21 cellular contexts compared by ENCODE assay signal in genomic region chr17:50989149-50989548, GRCh38.
DNase-seq lines count a peak whose midpoint lies in the region; ATAC-seq, FAIRE-seq and TF ChIP-seq lines count a peak whose summit lies in the region.
"Had no signal": no experiment of that assay in that cellular context is flagged by ENCODE, and none has a peak within 500 bp of the region (broad histone marks: within the 10 kb centered on the region; RNA-seq: fewer than 3 reads in every experiment).

No MANE protein-coding gene starts in this region.

- no peak overlapping the region for H2AFZ ChIP-seq in HepG2 (ENCODE audit: low read length)

- no peak for TF ChIP-seq RAD21 in HepG2 (CRISPR knock-in tag; IDR thresholded peaks at IDR 0.05)

- H3K9me3 ChIP-seq in HepG2 (ENCODE audit: low read length) (no peaks in the 10 kb centered on the region), right lobe of liver (no peaks in the 10 kb centered on the region)
- H3K9me3 ChIP-seq: A549; BLaER1 treated with 17β-estradiol and CSF1 and Interleukin-3, amounts not matched to agents 10 nM and 100 nM; Caco-2 had no signal

- peaks cover 20 to 69% of the 10 kb centered on the region in 2 experiments for H3K36me3 ChIP-seq in HepG2 (replicated peaks in 1 of 2; ENCODE audit: control insufficient read depth in 1 of 2, insufficient read depth in 2 of 2, low read length in 2 of 2)
- H3K36me3 ChIP-seq in right lobe of liver: peaks cover 0 to 86% (median 40%) of the 10 kb centered on the region in 4 donors

- H3K27me3 ChIP-seq in HepG2 (ENCODE audit: control insufficient read depth in 1 of 2, insufficient read depth in 2 of 2, low read length in 2 of 2) (no peaks in the 10 kb centered on the region), right lobe of liver (no peaks in the 10 kb centered on the region), dorsolateral prefrontal cortex (no peaks in the 10 kb centered on the region)
- H3K27me3 ChIP-seq: BLaER1 treated with 17β-estradiol and CSF1 and Interleukin-3, amounts not matched to agents 10 nM and 100 nM had no signal

- no peak for FAIRE-seq in HepG2 (lab: Jason Lieb, UNC)
- FAIRE-seq: D721Med, G401.6, GM12892, GM18507 had no signal

- CTCF ChIA-PET in HepG2 (lab: Yijun Ruan, JAX; ENCODE audit: low intra/inter-chr PET ratio, low total read pairs): no interaction called here

- TF ChIP-seq CTCF in HepG2 (CRISPR knock-in tag; IDR thresholded peaks at IDR 0.05) (no peak), right lobe of liver (IDR thresholded peaks at IDR 0.05) (no peak), dorsolateral prefrontal cortex (IDR thresholded peaks at IDR 0.05 in 54 of 56, conservative IDR thresholded peaks at IDR 0.05 in 2 of 56; ENCODE audit: low read depth in 1 of 56, partially characterized antibody in 56 of 56) (no peak)

- H3K9ac ChIP-seq in HepG2 (ENCODE audit: insufficient read depth, low read depth, low read length): no peak overlapping the region
- H3K9ac ChIP-seq: BLaER1 treated with 17β-estradiol and CSF1 and Interleukin-3, amounts not matched to agents 10 nM and 100 nM had no signal

- intact Hi-C loops in HepG2 (cut with micrococcal nuclease; ENCODE audit: unreplicated experiment) (no loop called here), right lobe of liver (cut with DNase I) (no loop called here), dorsolateral prefrontal cortex (cut with DNase I) (no loop called here)

- ATAC-seq in HepG2 (no peak), right lobe of liver (no peak)
- peak; percentile 11 for ATAC-seq in activated T-helper 17 cell treated with anti-CD3 and anti-CD28 coated beads, Interleukin-2, amount 50 U/mL, for 72 hours (replicated peaks)
- ATAC-seq: CD8-positive, alpha-beta T cell had no signal

- DNase-seq in HepG2 (ENCODE audit: low spot score) (no peak), right lobe of liver (no peak), dorsolateral prefrontal cortex (no peak)
- no peak for DNase-seq in stimulated activated CD8-positive, alpha-beta memory T cell treated with anti-CD3 and anti-CD28 coated beads, Interleukin-4, amount 100 ng/mL, for 48 hours
- DNase-seq: AML-193; Caco-2; Calu3; CD4-positive, alpha-beta T cell; CD8-positive, alpha-beta T cell; DMS79 treated with DMSO at 0.1 percent for 48 hours; GF-D8 had no signal

- no peak overlapping the region for H3K4me3 Mint-ChIP-seq in activated T-helper 17 cell treated with anti-CD3 and anti-CD28 coated beads, Interleukin-2, amount 50 U/mL, for 72 hours
- H3K4me3 Mint-ChIP-seq: B cell; CD4-positive, alpha-beta T cell; CD8-positive, alpha-beta T cell had no signal

- H3K4me2 ChIP-seq in HepG2 (ENCODE audit: low read depth, low read length): no peak overlapping the region
- H3K4me2 ChIP-seq: BLaER1 treated with 17β-estradiol and CSF1 and Interleukin-3, amounts not matched to agents 10 nM and 100 nM had no signal

- H3K4me1 Mint-ChIP-seq in activated T-helper 17 cell treated with anti-CD3 and anti-CD28 coated beads, Interleukin-2, amount 50 U/mL, for 72 hours: no peaks in the 10 kb centered on the region
- H3K4me1 Mint-ChIP-seq: B cell had no signal

- H3K9me3 Mint-ChIP-seq in activated T-helper 17 cell treated with anti-CD3 and anti-CD28 coated beads, Interleukin-2, amount 50 U/mL, for 72 hours: no peaks in the 10 kb centered on the region
- H3K9me3 Mint-ChIP-seq: CD4-positive, alpha-beta T cell; CD8-positive, alpha-beta T cell had no signal

- BruUV-seq in HepG2 (replicated peaks; lab: Mats Ljungman, UMichigan): TSS peak; percentile 21

- H3K79me2 ChIP-seq in HepG2 (ENCODE audit: insufficient read depth, low read length): no peaks in the 10 kb centered on the region

- H3K27ac ChIP-seq in HepG2 (ENCODE audit: extremely low read length, insufficient read depth, low read length): no peak overlapping the region
- no peak overlapping the region for H3K27ac ChIP-seq in right lobe of liver
- H3K27ac ChIP-seq in dorsolateral prefrontal cortex: peak overlapping the region in 1 of 59 donors; percentile 25
- H3K27ac ChIP-seq: 22Rv1; BLaER1 treated with 17β-estradiol and CSF1 and Interleukin-3, amounts not matched to agents 10 nM and 100 nM; C4-2B had no signal

- TF ChIP-seq EP300 in HepG2 (IDR thresholded peaks at IDR 0.05; ENCODE audit: low read depth in 2 of 2, low read length in 2 of 2) (no peak), HepG2 (CRISPR knock-in tag; IDR thresholded peaks at IDR 0.05; ENCODE audit: borderline replicate concordance) (no peak)

- 98% methylated on average over 3 of the region's 3 CpGs for WGBS in HepG2 (ENCODE audit: low lambda C conversion rate)
- 91% methylated on average over 3 of the region's 3 CpGs for WGBS in right lobe of liver (ENCODE audit: insufficient coverage, low coverage, low lambda C conversion rate, missing lambda C conversion rate)

- peaks cover 92% of the 10 kb centered on the region for H3K36me3 Mint-ChIP-seq in activated T-helper 17 cell treated with anti-CD3 and anti-CD28 coated beads, Interleukin-2, amount 50 U/mL, for 72 hours (ENCODE audit: low read depth)

- H3K4me1 ChIP-seq in HepG2 (ENCODE audit: insufficient read depth, low read length) (peaks cover 13% of the 10 kb centered on the region), right lobe of liver (no peaks in the 10 kb centered on the region)
- H3K4me1 ChIP-seq: BLaER1 treated with 17β-estradiol and CSF1 and Interleukin-3, amounts not matched to agents 10 nM and 100 nM; Caco-2 had no signal

- H4K20me1 ChIP-seq in HepG2 (ENCODE audit: insufficient read depth, low read length): no peaks in the 10 kb centered on the region

- TF ChIP-seq POLR2A in HepG2 (IDR thresholded peaks at IDR 0.05; ENCODE audit: insufficient read depth in 1 of 2, low read depth in 2 of 2, low read length in 2 of 2) (no peak), right lobe of liver (IDR thresholded peaks at IDR 0.05) (no peak)

- no peak overlapping the region for H3K27ac Mint-ChIP-seq in activated T-helper 17 cell treated with anti-CD3 and anti-CD28 coated beads, Interleukin-2, amount 50 U/mL, for 72 hours
- H3K27ac Mint-ChIP-seq: B cell; CD4-positive, alpha-beta T cell; CD8-positive, alpha-beta T cell had no signal

- no peak overlapping the region for H3K4me3 ChIP-seq in HepG2 (replicated peaks in 1 of 3; ENCODE audit: insufficient read depth in 1 of 3, low read depth in 2 of 3, low read length in 3 of 3)
- H3K4me3 ChIP-seq in right lobe of liver: no peak overlapping the region
- H3K4me3 ChIP-seq in dorsolateral prefrontal cortex: no peak overlapping the region
- H3K4me3 ChIP-seq: A549; BLaER1 treated with 17β-estradiol and CSF1 and Interleukin-3, amounts not matched to agents 10 nM and 100 nM had no signal

- in situ Hi-C loops in HepG2 (cut with HindIII; ENCODE audit: extremely low pct_ligation_motif_present, low pct_unique_long_range_greater_than_20kb): no loop called here

- H3K27me3 Mint-ChIP-seq in activated T-helper 17 cell treated with anti-CD3 and anti-CD28 coated beads, Interleukin-2, amount 50 U/mL, for 72 hours: no peaks in the 10 kb centered on the region
- H3K27me3 Mint-ChIP-seq: B cell; CD4-positive, alpha-beta T cell had no signal

- POLR2A ChIA-PET in HepG2 (lab: Yijun Ruan, JAX): no interaction called here

TF ChIP-seq in HepG2, 621 proteins besides CTCF, POLR2A, EP300 and RAD21:
- TF ChIP-seq THAP8 (CRISPR knock-in tag; IDR thresholded peaks at IDR 0.05; ENCODE audit: borderline replicate concordance) (no peak), MTF1 (CRISPR knock-in tag; IDR thresholded peaks at IDR 0.05) (no peak), FOXP1 (IDR thresholded peaks at IDR 0.05) (no peak), FOXP1 (CRISPR knock-in tag; IDR thresholded peaks at IDR 0.05) (no peak), ZNF703 (CRISPR knock-in tag; IDR thresholded peaks at IDR 0.05; ENCODE audit: borderline replicate concordance) (no peak), NFIB (CRISPR knock-in tag; IDR thresholded peaks at IDR 0.05; ENCODE audit: borderline replicate concordance) (no peak), FOSL2 (CRISPR knock-in tag; IDR thresholded peaks at IDR 0.05) (no peak), ZNF256 (CRISPR knock-in tag; conservative IDR thresholded peaks at IDR 0.05) (no peak), ZNF501 (CRISPR knock-in tag; IDR thresholded peaks at IDR 0.05) (no peak), SATB2 (CRISPR knock-in tag; IDR thresholded peaks at IDR 0.05) (no peak), ZNF563 (CRISPR knock-in tag; IDR thresholded peaks at IDR 0.05) (no peak), FOXO4 (CRISPR knock-in tag; conservative IDR thresholded peaks at IDR 0.05) (no peak), POGZ (CRISPR knock-in tag; IDR thresholded peaks at IDR 0.05) (no peak)
TF ChIP-seq in HepG2: peak in this region for 0.
